10 cellular contexts compared by ENCODE assay signal in genomic region chr17:82892869-82893565, GRCh38. TPM values are rescaled to one million over a fixed set of nuclear protein-coding genes. Genes with fewer than 3 reads are reported as not detected.
A peak's percentile ranks its signal among the peaks of the same experiment; 100 is the strongest.
DNase-seq lines count a peak whose midpoint lies in the region; ATAC-seq and TF ChIP-seq lines count a peak whose summit lies in the region.
"Had no signal": no experiment of that assay in that cellular context is flagged by ENCODE, and none has a peak within 500 bp of the region (broad histone marks: within the 10 kb centered on the region; RNA-seq: fewer than 3 reads in every experiment).

No MANE protein-coding gene starts in this region.

- H3K4me1 Mint-ChIP-seq in central memory CD8-positive, alpha-beta T cell: peaks cover 30% of the 10 kb centered on the region
- H3K4me1 Mint-ChIP-seq: endodermal cell had no signal

- no peaks in the 10 kb centered on the region for H3K27me3 Mint-ChIP-seq in central memory CD8-positive, alpha-beta T cell

- H2AFZ ChIP-seq in osteoblast (ENCODE audit: low read length): no peak overlapping the region

- H3K36me3 ChIP-seq in psoas muscle (ENCODE audit: insufficient read depth in 1 of 2, low read depth in 1 of 2) (no peaks in the 10 kb centered on the region), vagina (peaks cover 0 to 5% of the 10 kb centered on the region in 2 donors), osteoblast (ENCODE audit: insufficient read depth, low read length) (peaks cover 5% of the 10 kb centered on the region)

- no peaks in the 10 kb centered on the region for H3K9me3 Mint-ChIP-seq in central memory CD8-positive, alpha-beta T cell

- DNase-seq in Right ventricle myocardium inferior (ENCODE audit: missing footprints) (no peak), cardiac septum (ENCODE audit: low spot score) (no peak), psoas muscle (peak in 1 of 2 donors; percentile 60), vagina (ENCODE audit: extremely low spot score in 2 of 2) (no peak), osteoblast (ENCODE audit: insufficient read length, low spot score, missing footprints) (no peak), kidney tubule cell (ENCODE audit: low spot score) (no peak)
- peak; percentile 42 to 83 for DNase-seq in central memory CD8-positive, alpha-beta T cell (ENCODE audit: low spot score in 2 of 2)
- DNase-seq: endodermal cell had no signal

- H3K4me1 ChIP-seq in psoas muscle: peaks cover 16% of the 10 kb centered on the region
- H3K4me1 ChIP-seq in vagina: peaks cover 39% of the 10 kb centered on the region
- H3K4me1 ChIP-seq in osteoblast (ENCODE audit: insufficient read depth, low read length): no peaks in the 10 kb centered on the region
- H3K4me1 ChIP-seq: A549 had no signal

- peak overlapping the region; percentile 86 for H3K27ac Mint-ChIP-seq in central memory CD8-positive, alpha-beta T cell (ENCODE audit: low read depth)
- H3K27ac Mint-ChIP-seq: endodermal cell had no signal

- no peak for TF ChIP-seq CTCF in psoas muscle (IDR thresholded peaks at IDR 0.05)
- TF ChIP-seq CTCF in vagina (IDR thresholded peaks at IDR 0.05): no peak
- no peak for TF ChIP-seq CTCF in osteoblast (IDR thresholded peaks at IDR 0.05; ENCODE audit: extremely low read depth, low read depth, low read length)

- peaks cover 24% of the 10 kb centered on the region for H3K36me3 Mint-ChIP-seq in central memory CD8-positive, alpha-beta T cell (ENCODE audit: insufficient read depth)

- no peaks in the 10 kb centered on the region for H3K27me3 ChIP-seq in psoas muscle (ENCODE audit: insufficient read depth in 3 of 3, low read length in 2 of 3)
- no peaks in the 10 kb centered on the region for H3K27me3 ChIP-seq in vagina
- no peaks in the 10 kb centered on the region for H3K27me3 ChIP-seq in osteoblast (ENCODE audit: insufficient read depth, low read length)

- no peaks in the 10 kb centered on the region for H4K20me1 ChIP-seq in osteoblast (ENCODE audit: insufficient read depth, low read length)

- no peak overlapping the region for H3K4me2 ChIP-seq in osteoblast (ENCODE audit: insufficient read depth, low read length)
- H3K4me2 ChIP-seq: A549 had no signal

- WGBS in psoas muscle, 3 donors: 39 to 59% (median 46%) methylated on average over 26 to 27 of the region's 27 CpGs

- H3K4me3 ChIP-seq in psoas muscle (no peak overlapping the region), vagina (no peak overlapping the region), osteoblast (ENCODE audit: insufficient read depth, low read length) (no peak overlapping the region)
- H3K4me3 ChIP-seq: A549 had no signal

- H3K79me2 ChIP-seq in osteoblast (ENCODE audit: insufficient read depth, low read length): no peaks in the 10 kb centered on the region

- ATAC-seq in Right ventricle myocardium inferior: peak; percentile 49
- peak; percentile 100 for ATAC-seq in central memory CD8-positive, alpha-beta T cell (replicated peaks; ENCODE audit: extremely low read depth, poor library complexity, severe bottlenecking)
- ATAC-seq in psoas muscle: peak; percentile 31 to 58 (median 34)
- ATAC-seq in HG03108 (IDR thresholded peaks at IDR 0.05; ENCODE audit: unreplicated experiment): no peak
- ATAC-seq: A549 had no signal

- intact Hi-C loops in Right ventricle myocardium inferior (cut with DNase I): no loop called here
- intact Hi-C loops in cardiac septum (cut with DNase I): no loop called here
- intact Hi-C loops in psoas muscle (cut with DNase I): no loop called here
- intact Hi-C loops in vagina (cut with DNase I): no loop called here

- H3K9me3 ChIP-seq in psoas muscle: no peaks in the 10 kb centered on the region
- H3K9me3 ChIP-seq in vagina: no peaks in the 10 kb centered on the region
- H3K9me3 ChIP-seq in osteoblast (ENCODE audit: low read depth, low read length): no peaks in the 10 kb centered on the region
- H3K9me3 ChIP-seq: A549 had no signal

- H3K27ac ChIP-seq in psoas muscle (no peak overlapping the region), vagina (peak overlapping the region; percentile 67), osteoblast (ENCODE audit: low read depth, low read length) (no peak overlapping the region)
- H3K27ac ChIP-seq: A549 had no signal

- no peak for TF ChIP-seq POLR2A in vagina (IDR thresholded peaks at IDR 0.05)

- H3K4me3 Mint-ChIP-seq in central memory CD8-positive, alpha-beta T cell: peak overlapping the region; percentile 56
- H3K4me3 Mint-ChIP-seq: endodermal cell had no signal

RNA-seq across cellular contexts. Expression of gene ZNF750, which starts 53.2 kb away (rescaled TPM):
- total RNA-seq in Right ventricle myocardium inferior (not detected), cardiac septum (not detected), psoas muscle (1 to 10 TPM in 3 of 4 donors, not detected in 1; 1.8 to 6.3 (median 2.7) TPM), vagina (83.0 TPM), osteoblast (not detected in 2 replicates)
- polyA plus RNA-seq in psoas muscle: 1 to 10 TPM in 2 of 3 donors, under 1 TPM in 1; 0.79 to 5.1 (median 1.4) TPM
- total RNA-seq: endodermal cell had no signal
- polyA plus RNA-seq: A549 had no signal

Comparison
In these comparisons a context has a peak if more than half of its experiments do, and no peak if none do; other contexts are left out.
1. DNase-seq: peak in central memory CD8-positive, alpha-beta T cell (2 of 2); none in Right ventricle myocardium inferior (single experiment), cardiac septum (single experiment), vagina (0 of 2), osteoblast (single experiment) and kidney tubule cell (single experiment).
2. RNA of gene ZNF750, which starts 53.2 kb away (total RNA-seq): 83.0 TPM in vagina (single experiment); 1.8 to 6.3 TPM in psoas muscle, not detected in Right ventricle myocardium inferior (single experiment), not detected in cardiac septum (single experiment) and not detected in osteoblast; every median in the first group is over 10 times any median in the second.